In genomic region chr5:88941581-88941980, GRCh38 we compare ENCODE assay signal across 21 cellular contexts. TPM values are rescaled to one million over a fixed set of nuclear protein-coding genes. Genes with fewer than 3 reads are reported as not detected.
DNase-seq lines count a peak whose midpoint lies in the region; ATAC-seq and TF ChIP-seq lines count a peak whose summit lies in the region.
"Had no signal": no experiment of that assay in that cellular context is flagged by ENCODE, and none has a peak within 500 bp of the region (broad histone marks: within the 10 kb centered on the region; RNA-seq: fewer than 3 reads in every experiment).

No MANE protein-coding gene starts in this region.

- H4K91ac ChIP-seq in IMR-90 (ENCODE audit: insufficient read depth, low read depth, low read length), result peak overlapping the region; percentile 62

- H2AFZ ChIP-seq in IMR-90 (replicated peaks; ENCODE audit: low read length, poor library complexity), result no peak overlapping the region

- H4K20me1 ChIP-seq in IMR-90 (ENCODE audit: insufficient read depth, low read length), result no peaks in the 10 kb centered on the region

- intact Hi-C loops in IMR-90 (cut with micrococcal nuclease) (loop anchor here (5.0 to 10.0 kb wide), 2 partner anchors 157 to 214 kb away; no protein-coding TSS in a partner anchor), tibial artery (cut with DNase I; ENCODE audit: low total_unique reads) (loop anchor here (10.0 kb wide), 1 partner anchor 57 kb away; the partner anchor contains the start of gene MEF2C)

- no CpG with 5 or more reads among the region's 2 CpGs for WGBS in IMR-90 (ENCODE audit: extremely low coverage in 2 of 2, insufficient read length in 1 of 2), 2 experiments
- WGBS in gastroesophageal sphincter (ENCODE audit: low coverage in 1 of 2), 2 donors, result 80 to 84% methylated on average over 1 to 2 of the region's 2 CpGs

- H3K9ac ChIP-seq in IMR-90 (ENCODE audit: low read depth, low read length), result no peak overlapping the region

- peak overlapping the region; percentile 76; the same call in 1 of the 2 replicates for H2AK5ac ChIP-seq in IMR-90 (ENCODE audit: low read depth, low read length)

- DNase-seq in IMR-90 (no peak), neural crest cell (ENCODE audit: low read depth, low spot score) (no peak), tibial artery (no peak), RWPE1 (ENCODE audit: low spot score) (no peak), mesenteric fat pad (ENCODE audit: low spot score) (no peak), NCI-H446 treated with DMSO at 0.1 percent for 48 hours (lab: John Stamatoyannopoulos, UW) (no peak)
- DNase-seq: DMS53, GDM1, KG1, NCI-H1092 treated with DMSO at 0.1 percent for 48 hours, NCI-H146, NCI-H2029, NCI-H226, NCI-H524 treated with DMSO at 0.1 percent for 48 hours, NCI-H82 had no signal

- H3K4me3 Mint-ChIP-seq in neural crest cell, result no peak overlapping the region
- H3K4me3 Mint-ChIP-seq: B cell, CD14-positive monocyte had no signal

- no peaks in the 10 kb centered on the region for H3K27me3 ChIP-seq in IMR-90 (ENCODE audit: control insufficient read depth, insufficient read depth, low read length)
- H3K27me3 ChIP-seq in gastroesophageal sphincter, result no peaks in the 10 kb centered on the region
- no peaks in the 10 kb centered on the region for H3K27me3 ChIP-seq in tibial artery

- no peak for TF ChIP-seq RAD21 in IMR-90 (IDR thresholded peaks at IDR 0.05; ENCODE audit: low read length)

- H3K9me1 ChIP-seq in IMR-90 (ENCODE audit: insufficient read depth, low read length), result peaks cover 8% of the 10 kb centered on the region

- dilution Hi-C loops in IMR-90 (cut with HindIII; ENCODE audit: low sequenced_read_pairs, unreplicated experiment), result no loop called here

- H3K36me3 Mint-ChIP-seq in neural crest cell (ENCODE audit: low read depth), result no peaks in the 10 kb centered on the region
- H3K36me3 Mint-ChIP-seq: CD14-positive monocyte had no signal

- no peak for TF ChIP-seq POLR2A in IMR-90 (IDR thresholded peaks at IDR 0.05; ENCODE audit: low read depth, low read length)
- TF ChIP-seq POLR2A in gastroesophageal sphincter (IDR thresholded peaks at IDR 0.05), result no peak

- peak overlapping the region; percentile 89 for H3K4ac ChIP-seq in IMR-90 (ENCODE audit: low read depth, low read length)

- H3K4me1 ChIP-seq in IMR-90 (ENCODE audit: control insufficient read depth, insufficient read depth, low read length), result peaks cover 17% of the 10 kb centered on the region
- peaks cover 8 to 26% (median 19%) of the 10 kb centered on the region in 3 donors for H3K4me1 ChIP-seq in gastroesophageal sphincter
- H3K4me1 ChIP-seq in tibial artery, result peaks cover 0 to 44% (median 10%) of the 10 kb centered on the region in 4 donors
- H3K4me1 ChIP-seq: HAP-1 had no signal

- H3K18ac ChIP-seq in IMR-90 (ENCODE audit: low read depth, low read length), result peak overlapping the region; percentile 39

- no peaks in the 10 kb centered on the region for H3K27me3 Mint-ChIP-seq in neural crest cell (ENCODE audit: low read depth)
- H3K27me3 Mint-ChIP-seq: B cell had no signal

- in situ Hi-C loops in IMR-90 (cut with MboI; ENCODE audit: low sequenced_read_pairs), result loop anchor here (10.0 kb wide), 1 partner anchor 57 kb away; the partner anchor contains the start of gene MEF2C

- H4K5ac ChIP-seq in IMR-90 (ENCODE audit: low read depth, low read length), result peak overlapping the region; percentile 5; the same call in 1 of the 2 replicates

- CTCF ChIA-PET in IMR-90 (lab: Yijun Ruan, JAX), result no interaction called here
- CTCF ChIA-PET in RWPE1 (lab: Yijun Ruan, JAX), result interaction anchor here (0.7 kb wide), 1 partner anchor 464 kb away, joined by 5 read pairs; no protein-coding TSS in a partner anchor

- H3K79me1 ChIP-seq in IMR-90 (ENCODE audit: low read depth in 1 of 2, low read length in 2 of 2), result no peaks in the 10 kb centered on the region

- H3K9me3 Mint-ChIP-seq in neural crest cell, result no peaks in the 10 kb centered on the region
- H3K9me3 Mint-ChIP-seq: CD14-positive monocyte had no signal

- peak overlapping the region; percentile 7 for H3K27ac Mint-ChIP-seq in neural crest cell (ENCODE audit: unreplicated experiment)
- H3K27ac Mint-ChIP-seq: B cell had no signal

- no TSS peak for BruUV-seq in IMR-90 (replicated peaks; lab: Mats Ljungman, UMichigan)

- H2AK9ac ChIP-seq in IMR-90 (replicated peaks; ENCODE audit: low read depth, low read length, poor library complexity), result no peak overlapping the region

- H3K36me3 ChIP-seq in IMR-90 (ENCODE audit: control insufficient read depth, insufficient read depth, low read length) (no peaks in the 10 kb centered on the region), gastroesophageal sphincter (no peaks in the 10 kb centered on the region), tibial artery (no peaks in the 10 kb centered on the region)
- H3K36me3 ChIP-seq: HAP-1 had no signal

- H2BK120ac ChIP-seq in IMR-90 (ENCODE audit: low read depth, low read length), result peak overlapping the region; percentile 88

- TF ChIP-seq CTCF in IMR-90 (conservative IDR thresholded peaks at IDR 0.05; ENCODE audit: low read depth, low read length) (no peak), gastroesophageal sphincter (IDR thresholded peaks at IDR 0.05) (no peak), neural crest cell (conservative IDR thresholded peaks at IDR 0.05) (no peak), tibial artery (IDR thresholded peaks at IDR 0.05) (no peak), RWPE1 (conservative IDR thresholded peaks at IDR 0.05; ENCODE audit: low read depth) (no peak)

- H3K4me1 Mint-ChIP-seq in neural crest cell, result peaks cover 15% of the 10 kb centered on the region

- H3K9me3 ChIP-seq in IMR-90 (ENCODE audit: control insufficient read depth, insufficient read depth, low read length) (no peaks in the 10 kb centered on the region), gastroesophageal sphincter (no peaks in the 10 kb centered on the region), tibial artery (no peaks in the 10 kb centered on the region)
- H3K9me3 ChIP-seq: HAP-1 had no signal

- H2BK15ac ChIP-seq in IMR-90 (ENCODE audit: low read depth, low read length), result peak overlapping the region; percentile 76; the same call in 1 of the 3 replicates

- H3K56ac ChIP-seq in IMR-90 (ENCODE audit: extremely low read depth, insufficient read depth, low read length), result no peak overlapping the region

- no peak overlapping the region for H2BK5ac ChIP-seq in IMR-90 (ENCODE audit: low read depth, low read length, poor library complexity, severe bottlenecking)

- no peak overlapping the region for H3K4me3 ChIP-seq in IMR-90 (ENCODE audit: insufficient read depth, low read depth, low read length)
- no peak overlapping the region for H3K4me3 ChIP-seq in gastroesophageal sphincter
- H3K4me3 ChIP-seq in tibial artery, result no peak overlapping the region
- H3K4me3 ChIP-seq: HAP-1 had no signal

- POLR2A ChIA-PET in IMR-90 (lab: Charles Lee; ENCODE audit: unreplicated experiment) (no interaction called here), RWPE1 (lab: Yijun Ruan, JAX; ENCODE audit: low non-redundant PET) (no interaction called here)

- no peak overlapping the region for H3K4me2 ChIP-seq in IMR-90 (ENCODE audit: low read depth, low read length)

- peak overlapping the region; percentile 16; the same call in 1 of the 2 replicates for H3K23ac ChIP-seq in IMR-90 (ENCODE audit: low read depth, low read length)

- peak overlapping the region in 1 of 2 experiments; percentile 57; a peak in 1 of 4 replicates for H4K8ac ChIP-seq in IMR-90 (ENCODE audit: low read depth in 2 of 2, low read length in 2 of 2)

- H3K27ac ChIP-seq in IMR-90 (ENCODE audit: insufficient read depth, low read length) (peak overlapping the region; percentile 26; the same call in 1 of the 2 replicates), gastroesophageal sphincter (peak overlapping the region; percentile 83 to 91 (median 84)), tibial artery (peak overlapping the region; percentile 71 to 76), RWPE1 (no peak overlapping the region)
- H3K27ac ChIP-seq: HL-60 had no signal

- H2BK20ac ChIP-seq in IMR-90 (ENCODE audit: low read depth, low read length), result peak overlapping the region; percentile 92

- TF ChIP-seq EP300 in gastroesophageal sphincter (IDR thresholded peaks at IDR 0.05), result no peak

- no peak for ATAC-seq in IMR-90 (ENCODE audit: low read depth)
- ATAC-seq in gastroesophageal sphincter, result no peak
- ATAC-seq: Panc1 had no signal

- H3K14ac ChIP-seq in IMR-90 (replicated peaks; ENCODE audit: low read depth, low read length), result peak overlapping the region; percentile 52

TF ChIP-seq in IMR-90, 13 proteins besides CTCF, POLR2A, EP300 and RAD21:
- TF ChIP-seq MAZ (IDR thresholded peaks at IDR 0.05; ENCODE audit: borderline replicate concordance, low read depth, low read length) (no peak), CHD1 (IDR thresholded peaks at IDR 0.05; ENCODE audit: low read depth, low read length) (no peak), SMC3 (IDR thresholded peaks at IDR 0.05; ENCODE audit: low read depth, low read length) (no peak)

RNA-seq across cellular contexts. Expression of gene MEF2C, which starts 58.6 kb away (rescaled TPM):
- total RNA-seq in IMR-90 (2012; rRNA removed), result 6.8 and 9.4 TPM in 2 replicates
- 1.4 and 1.5 TPM in 2 replicates for polyA plus RNA-seq in IMR-90 (2012; rRNA removed)
- 0.88 and 0.95 TPM in 2 replicates for polyA plus RNA-seq in IMR-90 (2012; cell fraction: cytosol; rRNA removed)
- polyA plus RNA-seq in IMR-90 (2012; cell fraction: nucleus; rRNA removed; ENCODE audit: low replicate concordance), result 0.86 and 1.2 TPM in 2 replicates
- 10 to 100 TPM; 23.1 to 66.9 (median 29.5) TPM for total RNA-seq in gastroesophageal sphincter
- total RNA-seq in neural crest cell, result 46.0 and 56.2 TPM in 2 replicates
- total RNA-seq in mesenteric fat pad, result 62.2 TPM
